Comparison of ENCODE assay signal across 11 cellular contexts in the genomic region with DNA sequence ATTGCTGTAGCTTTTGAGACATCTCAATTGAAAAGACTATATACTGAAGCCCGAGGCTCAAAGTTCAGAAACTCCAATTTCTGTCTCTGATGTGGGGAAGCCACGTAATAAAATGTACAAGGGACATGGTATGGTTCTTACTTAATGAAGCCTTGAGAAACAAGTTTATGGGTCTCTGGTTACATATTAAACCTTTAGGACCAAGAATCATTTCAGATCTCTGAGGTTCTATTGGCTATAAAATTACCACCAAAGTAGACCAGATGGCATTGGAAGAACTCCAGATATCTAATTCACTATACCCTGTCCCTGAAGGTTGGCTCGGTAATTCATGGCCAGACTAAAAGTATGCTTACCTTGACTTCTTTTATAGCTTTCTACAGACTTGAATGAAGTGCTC. TPM values are rescaled to one million over a fixed set of nuclear protein-coding genes. Genes with fewer than 3 reads are reported as not detected.
"Had no signal": no experiment of that assay in that cellular context is flagged by ENCODE, and none has a peak within 500 bp of the region (broad histone marks: within the 10 kb centered on the region; RNA-seq: fewer than 3 reads in every experiment).

No MANE protein-coding gene starts in this region.

- H3K27me3 Mint-ChIP-seq: brain, memory B cell, T-helper 17 cell had no signal

- ATAC-seq: T-helper 17 cell had no signal

- H3K27ac Mint-ChIP-seq: memory B cell, T-helper 17 cell had no signal

- H3K4me3 Mint-ChIP-seq: brain, memory B cell, neural crest cell, T-helper 17 cell had no signal

- DNase-seq: cerebellar nuclear complex; esophagus squamous epithelium; foreskin fibroblast; glutamatergic neuron; ovary; stimulated activated CD4-positive, alpha-beta T cell treated with anti-CD3 and anti-CD28 coated beads, Interleukin-2, amount 100 ng/mL, for 48 hours; stomach; T-helper 17 cell had no signal

- H3K9me3 ChIP-seq: esophagus squamous epithelium, ovary, stomach had no signal

- H3K4me1 Mint-ChIP-seq: neural crest cell had no signal

- H3K4me3 ChIP-seq: esophagus squamous epithelium, ovary, stomach had no signal

- H3K9me3 Mint-ChIP-seq: brain, memory B cell, neural crest cell had no signal

- H3K27ac ChIP-seq: esophagus squamous epithelium, ovary, stomach had no signal

- H3K27me3 ChIP-seq: esophagus squamous epithelium, ovary, stomach had no signal

- H3K36me3 ChIP-seq: ovary had no signal

RNA-seq across cellular contexts. Expression of a gene that starts 52.1 kb away (rescaled TPM):
- total RNA-seq: neural crest cell, T-helper 17 cell had no signal
